In the genomic region with DNA sequence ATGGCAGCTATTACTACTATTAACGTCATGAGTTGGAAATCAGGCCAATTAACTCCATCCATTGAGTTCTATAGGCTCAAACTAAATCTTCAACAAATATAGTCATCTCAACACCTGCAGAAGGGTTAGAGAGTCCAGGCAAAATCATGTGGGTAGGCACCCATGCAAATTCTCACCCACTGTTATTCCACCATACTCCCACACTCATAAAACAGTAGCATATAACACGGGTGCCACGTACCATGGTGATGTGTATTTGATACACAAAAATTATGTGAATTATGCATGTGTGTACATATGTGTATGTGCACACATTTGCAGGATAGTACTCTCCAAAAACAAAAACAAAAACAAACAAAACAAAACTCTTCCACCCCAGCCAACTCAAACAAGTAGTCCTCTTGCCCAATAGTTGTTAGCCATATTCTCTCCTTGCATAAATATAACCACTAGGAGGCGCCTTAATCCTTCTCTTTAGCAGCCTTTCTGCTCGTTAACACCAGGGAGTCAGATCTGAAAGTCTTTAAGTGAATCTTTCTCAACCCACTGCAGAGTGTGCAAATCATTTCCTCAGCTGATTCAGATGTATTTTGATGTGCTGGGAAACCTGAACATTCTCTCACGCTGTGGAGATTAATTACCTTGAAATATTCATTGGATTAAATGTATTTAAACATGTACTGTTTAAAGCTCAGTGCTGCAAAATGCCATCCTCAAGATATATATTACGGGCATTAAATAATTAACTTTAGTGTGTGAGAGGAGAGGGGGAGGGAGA, we compare ENCODE assay signal across 8 cellular contexts. TPM values are rescaled to one million over a fixed set of nuclear protein-coding genes. Genes with fewer than 3 reads are reported as not detected.
DNase-seq lines count a peak whose midpoint lies in the region; ATAC-seq and TF ChIP-seq lines count a peak whose summit lies in the region.

No MANE protein-coding gene starts in this region.

- H3K36me3 Mint-ChIP-seq in CD4-positive, alpha-beta memory T cell, result peaks cover 12 to 13% of the 10 kb centered on the region in 2 donors

- TF ChIP-seq CTCF in WI38 (IDR thresholded peaks at IDR 0.05; ENCODE audit: low read depth, low read length), result peak; percentile 52
- TF ChIP-seq CTCF in psoas muscle (IDR thresholded peaks at IDR 0.05), result peak; percentile 85

- CTCF ChIA-PET in CD4-positive, alpha-beta memory T cell (lab: Charles Lee; ENCODE audit: partially characterized antibody), result interaction anchor here (0.8 to 1.8 kb wide), 9 partner anchors 9 to 1437 kb away, joined by 3 to 9 read pairs (median 3); no protein-coding TSS in a partner anchor

- H3K4me3 ChIP-seq in CD4-positive, alpha-beta memory T cell (ENCODE audit: low read length in 2 of 2), result no peak overlapping the region
- H3K4me3 ChIP-seq in WI38 (ENCODE audit: low read depth, low read length) (no peak overlapping the region), psoas muscle (no peak overlapping the region)

- no peaks in the 10 kb centered on the region for H3K4me1 ChIP-seq in CD4-positive, alpha-beta memory T cell (ENCODE audit: insufficient read depth, low read length)
- H3K4me1 ChIP-seq in psoas muscle, result no peaks in the 10 kb centered on the region

- no peaks in the 10 kb centered on the region for H3K36me3 ChIP-seq in CD4-positive, alpha-beta memory T cell (ENCODE audit: insufficient read depth, low read length)
- peaks cover 0 to 19% of the 10 kb centered on the region in 2 donors for H3K36me3 ChIP-seq in psoas muscle (ENCODE audit: insufficient read depth in 1 of 2, low read depth in 1 of 2)

- no peak overlapping the region for H3K4me3 Mint-ChIP-seq in CD4-positive, alpha-beta memory T cell

- WGBS in psoas muscle, 3 donors, result 49 to 56% (median 56%) methylated on average over 7 of the region's 7 CpGs

- H3K27me3 Mint-ChIP-seq in CD4-positive, alpha-beta memory T cell, result no peaks in the 10 kb centered on the region

- H3K27me3 ChIP-seq in CD4-positive, alpha-beta memory T cell (ENCODE audit: insufficient read depth, low read length), result no peaks in the 10 kb centered on the region
- no peaks in the 10 kb centered on the region for H3K27me3 ChIP-seq in psoas muscle (ENCODE audit: insufficient read depth in 3 of 3, low read length in 2 of 3)

- H3K4me1 Mint-ChIP-seq in CD4-positive, alpha-beta memory T cell, result peaks cover 0 to 3% (median 0%) of the 10 kb centered on the region in 4 donors

- POLR2A ChIA-PET in CD4-positive, alpha-beta memory T cell (lab: Charles Lee; ENCODE audit: partially characterized antibody), result no interaction called here

- DNase-seq in CD4-positive, alpha-beta memory T cell, result peak in 4 of 5 donors; percentile 35 to 38 (median 36)
- DNase-seq in NCI-H2227 (lab: John Stamatoyannopoulos, UW; ENCODE audit: unreplicated experiment) (peak; percentile 79), glomerular visceral epithelial cell (ENCODE audit: extremely low spot score) (peak; percentile 64), psoas muscle (no peak), mucosa of gallbladder (ENCODE audit: low spot score) (no peak)

- no peaks in the 10 kb centered on the region for H3K9me3 ChIP-seq in CD4-positive, alpha-beta memory T cell (ENCODE audit: control insufficient read depth in 1 of 2, low read length in 2 of 2)
- no peaks in the 10 kb centered on the region for H3K9me3 ChIP-seq in psoas muscle

- ATAC-seq in GM19023 (IDR thresholded peaks at IDR 0.05; ENCODE audit: unreplicated experiment), result peak; percentile 84
- peak; percentile 87 for ATAC-seq in HG03280 (IDR thresholded peaks at IDR 0.05; ENCODE audit: unreplicated experiment)
- ATAC-seq in psoas muscle, result peak; percentile 75 to 96 (median 82)

- intact Hi-C loops in CD4-positive, alpha-beta memory T cell (cut with micrococcal nuclease), result loop anchor here (5.0 kb wide), 1 partner anchor 1680 kb away; no protein-coding TSS in a partner anchor
- intact Hi-C loops in psoas muscle (cut with DNase I), result loop anchor here (2.0 to 10.0 kb wide), 6 partner anchors 135 to 1437 kb away; partner anchors contain the start of genes CLSTN2 (in 2 of the 2) and NMNAT3 (in 1 of the 2)

- H3K27ac ChIP-seq in CD4-positive, alpha-beta memory T cell (ENCODE audit: low read depth, low read length), result no peak overlapping the region
- H3K27ac ChIP-seq in psoas muscle, result no peak overlapping the region

- peaks cover 0 to 2% (median 0%) of the 10 kb centered on the region in 8 donors for H3K9me3 Mint-ChIP-seq in CD4-positive, alpha-beta memory T cell

- no peak overlapping the region for H3K27ac Mint-ChIP-seq in CD4-positive, alpha-beta memory T cell

RNA-seq across cellular contexts. Expression of gene COPB2, which starts 38.0 kb away (rescaled TPM):
- total RNA-seq in CD4-positive, alpha-beta memory T cell, result 10 to 100 TPM; 78.1 to 79.8 TPM
- 10 to 100 TPM; 55.1 to 80.6 TPM for polyA plus RNA-seq in CD4-positive, alpha-beta memory T cell
- 10 to 100 TPM; 36.1 to 41.2 (median 38.2) TPM for total RNA-seq in psoas muscle
- 10 to 100 TPM; 25.6 to 96.3 (median 38.3) TPM for polyA plus RNA-seq in psoas muscle
- 138 TPM for total RNA-seq in mucosa of gallbladder

RNA-seq across cellular contexts. Expression of gene RBP2, which starts 48.8 kb away (rescaled TPM):
- total RNA-seq in CD4-positive, alpha-beta memory T cell, result not detected
- polyA plus RNA-seq in CD4-positive, alpha-beta memory T cell, result not detected
- total RNA-seq in psoas muscle, result not detected
- 1 to 10 TPM in 1 of 3 donors, under 1 TPM in 1, not detected in 1; 0.59 to 2.7 TPM for polyA plus RNA-seq in psoas muscle
- 12.2 TPM for total RNA-seq in mucosa of gallbladder

Comparison
In these comparisons a context has a peak if more than half of its experiments do, and no peak if none do; other contexts are left out.
1. DNase-seq: peak in CD4-positive, alpha-beta memory T cell (4 of 5), NCI-H2227 (single experiment) and glomerular visceral epithelial cell (single experiment); none in psoas muscle (0 of 2) and mucosa of gallbladder (single experiment).
2. RNA of gene RBP2, which starts 48.8 kb away (total RNA-seq): 12.2 TPM in mucosa of gallbladder (single experiment); not detected in CD4-positive, alpha-beta memory T cell and not detected in psoas muscle; every median in the first group is over 10 times any median in the second.
3. Peak in every context shown above with its lines, with median percentiles within 50 percentile points of each other: ATAC-seq.